In the genomic region with DNA sequence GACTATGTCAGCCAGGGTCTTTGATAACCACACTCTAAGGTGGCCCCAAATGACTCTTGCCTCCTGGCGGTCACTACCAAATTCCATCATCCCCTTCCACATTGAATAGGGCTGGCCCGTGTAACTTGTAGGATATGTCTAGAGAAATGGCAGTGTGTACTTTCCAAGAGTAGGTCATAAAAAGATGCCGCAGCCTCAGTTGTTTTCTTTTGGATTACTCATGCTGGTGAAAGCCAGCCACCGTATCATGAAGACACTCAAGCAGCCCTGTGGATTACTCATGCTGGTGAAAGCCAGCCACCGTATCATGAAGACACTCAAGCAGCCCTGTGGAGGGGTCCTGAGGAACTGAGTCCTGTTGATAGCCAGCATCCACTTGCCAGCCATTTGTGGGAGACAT, we compare ENCODE assay signal across 19 cellular contexts.
DNase-seq lines count a peak whose midpoint lies in the region; FAIRE-seq and TF ChIP-seq lines count a peak whose summit lies in the region.
"Had no signal": no experiment of that assay in that cellular context is flagged by ENCODE, and none has a peak within 500 bp of the region (broad histone marks: within the 10 kb centered on the region; RNA-seq: fewer than 3 reads in every experiment).

No MANE protein-coding gene starts in this region.

- DNase-seq in AG04449 (ENCODE audit: low read depth, low spot score), result peak; percentile 36
- peak; percentile 78 for DNase-seq in HFFc6
- DNase-seq in amniotic epithelial cell (ENCODE audit: low read depth), result peak; percentile 34
- DNase-seq in iris pigment epithelial cell (ENCODE audit: low read depth), result peak; percentile 59
- DNase-seq in NCI-H1048 (lab: John Stamatoyannopoulos, UW), result no peak
- no peak for DNase-seq in GM12891 (ENCODE audit: insufficient read length, low spot score)
- DNase-seq in DMS53 treated with DMSO at 0.1 percent for 48 hours (lab: John Stamatoyannopoulos, UW; ENCODE audit: unreplicated experiment), result no peak
- DNase-seq in NCI-H187 treated with DMSO at 0.1 percent for 48 hours (lab: John Stamatoyannopoulos, UW), result no peak
- DNase-seq: 8988T; CD4-positive, alpha-beta memory T cell; DMS79 treated with DMSO at 0.1 percent for 48 hours; GF-D8; Kasumi-1; NCI-H1436 treated with DMSO at 0.1 percent for 48 hours; NCI-H2081 treated with DMSO at 0.1 percent for 48 hours; NCI-H510A treated with DMSO at 0.1 percent for 48 hours had no signal

- H3K4me1 Mint-ChIP-seq in HFFc6 (ENCODE audit: low read depth), result peaks cover 49% of the 10 kb centered on the region
- H3K4me1 Mint-ChIP-seq: IgD-negative memory B cell had no signal

- peaks cover 10% of the 10 kb centered on the region; the same call in 1 of the 2 replicates for H3K36me3 Mint-ChIP-seq in HFFc6 (ENCODE audit: low read depth)
- H3K36me3 Mint-ChIP-seq: CD4-positive, alpha-beta memory T cell; IgD-negative memory B cell had no signal

- no peak for TF ChIP-seq POLR2A in GM12891 (IDR thresholded peaks at IDR 0.05; ENCODE audit: low read depth, low read length)

- H3K4me3 ChIP-seq in AG04449 (ENCODE audit: low read depth, low read length), result no peak overlapping the region

- FAIRE-seq in GM12891 (lab: Jason Lieb, UNC), result no peak
- FAIRE-seq: D721Med, H1 had no signal

- H3K4me3 Mint-ChIP-seq in HFFc6, result no peak overlapping the region
- H3K4me3 Mint-ChIP-seq: CD4-positive, alpha-beta memory T cell; IgD-negative memory B cell had no signal

- H3K27ac Mint-ChIP-seq in HFFc6, result peak overlapping the region; percentile 65
- H3K27ac Mint-ChIP-seq: CD4-positive, alpha-beta memory T cell; IgD-negative memory B cell had no signal

- H3K27me3 Mint-ChIP-seq in HFFc6 (ENCODE audit: insufficient read depth), result peaks cover 5% of the 10 kb centered on the region

- TF ChIP-seq CTCF in AG04449 (IDR thresholded peaks at IDR 0.05; ENCODE audit: insufficient read depth, low read length, missing control alignments) (no peak), HFFc6 (IDR thresholded peaks at IDR 0.05) (peak; percentile 42)

- CTCF ChIA-PET in AG04449 (lab: Yijun Ruan, JAX), result no interaction called here

- POLR2A ChIA-PET in AG04449 (lab: Yijun Ruan, JAX), result no interaction called here

- H3K9me3 Mint-ChIP-seq in HFFc6, result no peaks in the 10 kb centered on the region
- H3K9me3 Mint-ChIP-seq: CD4-positive, alpha-beta memory T cell; IgD-negative memory B cell had no signal

TF ChIP-seq in GM12891, 5 proteins besides CTCF, POLR2A, EP300 and RAD21:
- TF ChIP-seq PAX5 (IDR thresholded peaks at IDR 0.05; ENCODE audit: insufficient read depth, low read length, severe bottlenecking) (no peak), TAF1 (IDR thresholded peaks at IDR 0.05; ENCODE audit: low read depth, low read length) (no peak), POLR2AphosphoS5 (IDR thresholded peaks at IDR 0.05; ENCODE audit: low read depth, low read length) (no peak), SPI1 (IDR thresholded peaks at IDR 0.05; ENCODE audit: low read depth, low read length) (no peak), POU2F2 (IDR thresholded peaks at IDR 0.05; ENCODE audit: low read depth, low read length) (no peak)

Comparison
In these comparisons a context has a peak if more than half of its experiments do, and no peak if none do; other contexts are left out.
1. DNase-seq: peak in AG04449 (single experiment), HFFc6 (single experiment), amniotic epithelial cell (single experiment) and iris pigment epithelial cell (single experiment); none in NCI-H1048 (single experiment), GM12891 (single experiment), DMS53 treated with DMSO at 0.1 percent for 48 hours (single experiment) and NCI-H187 treated with DMSO at 0.1 percent for 48 hours (single experiment).